In genomic region chr2:177143444-177143843, GRCh38 we compare ENCODE assay signal across 10 cellular contexts.
A peak's percentile ranks its signal among the peaks of the same experiment; 100 is the strongest.
DNase-seq lines count a peak whose midpoint lies in the region; ATAC-seq and TF ChIP-seq lines count a peak whose summit lies in the region.
"Had no signal": no experiment of that assay in that cellular context is flagged by ENCODE, and none has a peak within 500 bp of the region (broad histone marks: within the 10 kb centered on the region; RNA-seq: fewer than 3 reads in every experiment).

No MANE protein-coding gene starts in this region.

- ATAC-seq in HG02642 (IDR thresholded peaks at IDR 0.05; ENCODE audit: poor library complexity, unreplicated experiment) = no peak
- no peak for ATAC-seq in HG02981 (IDR thresholded peaks at IDR 0.05; ENCODE audit: unreplicated experiment)
- no peak for ATAC-seq in HG02763 (IDR thresholded peaks at IDR 0.05; ENCODE audit: unreplicated experiment)
- ATAC-seq: left colon had no signal

- H3K36me3 Mint-ChIP-seq in endothelial cell (ENCODE audit: low read depth, unreplicated experiment) (no peaks in the 10 kb centered on the region), nephron progenitor cell (ENCODE audit: low read depth) (no peaks in the 10 kb centered on the region)

- DNase-seq in G401 (ENCODE audit: low spot score) (peak; percentile 16), NCI-H2171 treated with DMSO at 0.1 percent for 48 hours (lab: John Stamatoyannopoulos, UW) (peak; percentile 43), endothelial cell (ENCODE audit: low spot score) (peak; percentile 33), nephron progenitor cell (no peak), HuH-7 (ENCODE audit: low spot score) (no peak)
- DNase-seq: left colon, OCI-M1 had no signal

- H3K27ac Mint-ChIP-seq in endothelial cell (ENCODE audit: unreplicated experiment) (peak overlapping the region; percentile 89), nephron progenitor cell (peak overlapping the region; percentile 83)

- no peaks in the 10 kb centered on the region for H3K27me3 Mint-ChIP-seq in endothelial cell (ENCODE audit: unreplicated experiment)
- peaks cover under 1% of the 10 kb centered on the region for H3K27me3 Mint-ChIP-seq in nephron progenitor cell (ENCODE audit: low read depth, poor library complexity)

- no peak for TF ChIP-seq CTCF in endothelial cell (IDR thresholded peaks at IDR 0.05; ENCODE audit: unreplicated experiment)
- TF ChIP-seq CTCF in nephron progenitor cell (IDR thresholded peaks at IDR 0.05) = no peak

- H3K4me1 Mint-ChIP-seq in endothelial cell (ENCODE audit: unreplicated experiment) (no peaks in the 10 kb centered on the region), nephron progenitor cell (peaks cover 37% of the 10 kb centered on the region)

- no peak overlapping the region for H3K4me3 Mint-ChIP-seq in endothelial cell (ENCODE audit: unreplicated experiment)
- no peak overlapping the region for H3K4me3 Mint-ChIP-seq in nephron progenitor cell

- in situ Hi-C loops in G401 (cut with HindIII; ENCODE audit: low sequenced_read_pairs) = no loop called here

- H3K9me3 Mint-ChIP-seq in endothelial cell (ENCODE audit: unreplicated experiment) (no peaks in the 10 kb centered on the region), nephron progenitor cell (no peaks in the 10 kb centered on the region)

Comparison
In these comparisons a context has a peak if more than half of its experiments do, and no peak if none do; other contexts are left out.
1. DNase-seq: peak in G401 (single experiment), NCI-H2171 treated with DMSO at 0.1 percent for 48 hours (single experiment) and endothelial cell (single experiment); none in nephron progenitor cell (single experiment) and HuH-7 (single experiment).